ENCODE assay signal across 20 cellular contexts in the genomic region with DNA sequence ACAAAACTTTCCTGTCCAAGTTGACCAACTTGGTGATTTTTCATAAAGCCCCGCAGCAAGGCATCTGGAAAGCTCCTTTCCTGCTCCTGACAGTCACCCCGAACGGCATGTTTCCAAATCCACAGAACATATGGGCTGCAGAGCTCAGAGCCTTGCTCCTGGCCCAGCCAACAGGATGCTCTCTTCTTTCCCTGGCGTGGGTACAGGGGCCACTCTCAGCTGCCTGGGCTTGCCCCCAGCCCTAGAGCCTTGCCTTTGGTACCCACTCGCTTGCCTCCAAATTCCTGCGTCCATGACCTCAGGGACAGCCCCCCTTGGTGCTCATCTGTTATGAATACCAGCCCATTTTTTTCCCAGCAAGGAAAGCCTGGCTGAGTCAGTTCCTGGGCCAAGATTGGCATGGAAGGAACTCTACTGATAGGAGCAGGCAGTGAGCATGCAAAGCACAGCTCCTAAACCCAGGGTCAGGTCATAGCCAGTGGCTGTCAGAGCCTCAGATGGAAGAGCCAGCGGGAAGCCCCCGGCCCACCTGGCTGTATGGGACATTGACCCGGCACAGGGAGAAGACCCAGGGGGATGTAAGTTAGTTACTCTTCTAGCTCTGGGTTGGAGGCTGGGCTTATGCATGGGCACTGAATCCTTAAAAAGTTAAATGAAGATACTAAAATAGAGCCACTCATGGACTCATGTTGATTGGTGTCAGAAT.
DNase-seq lines count a peak whose midpoint lies in the region; ATAC-seq, FAIRE-seq and TF ChIP-seq lines count a peak whose summit lies in the region.
"Had no signal": no experiment of that assay in that cellular context is flagged by ENCODE, and none has a peak within 500 bp of the region (broad histone marks: within the 10 kb centered on the region; RNA-seq: fewer than 3 reads in every experiment).

No MANE protein-coding gene starts in this region.

- no peak overlapping the region for H2BK120ac ChIP-seq in H9 (ENCODE audit: low read depth, low read length, poor library complexity, severe bottlenecking)

- H4K20me1 ChIP-seq in H9 (ENCODE audit: control insufficient read depth, insufficient read depth, insufficient read length), result no peaks in the 10 kb centered on the region

- H3K27me3 Mint-ChIP-seq in H9 (ENCODE audit: low read depth), result peaks cover 5% of the 10 kb centered on the region

- H2BK15ac ChIP-seq in H9 (ENCODE audit: low read depth, low read length), result no peak overlapping the region

- peaks cover 0 to 6% (median 3%) of the 10 kb centered on the region in 3 experiments; a peak in 1 of 7 replicates for H3K36me3 Mint-ChIP-seq in H9 (ENCODE audit: insufficient read depth in 1 of 3, low read depth in 3 of 3)
- H3K36me3 Mint-ChIP-seq: CD8-positive, alpha-beta T cell; natural killer cell treated with Interleukin-12 subunit alpha and Interleukin-12 subunit beta and Interleukin-15 and Interleukin-18, amount 100 ng/mL, for 72 hours had no signal

- no peak overlapping the region for H4K91ac ChIP-seq in H9 (ENCODE audit: insufficient read length, low read depth, low read length)

- H3K4me1 ChIP-seq in H9 (ENCODE audit: insufficient read depth, low read length), result no peaks in the 10 kb centered on the region

- H3K4ac ChIP-seq in H9 (ENCODE audit: low read depth, low read length), result no peak overlapping the region

- peaks cover 8 to 12% of the 10 kb centered on the region in 2 experiments for H3K9me3 Mint-ChIP-seq in H9
- H3K9me3 Mint-ChIP-seq: natural killer cell treated with Interleukin-12 subunit alpha and Interleukin-12 subunit beta and Interleukin-15 and Interleukin-18, amount 100 ng/mL, for 72 hours had no signal

- TF ChIP-seq CTCF in H9 (conservative IDR thresholded peaks at IDR 0.05), result no peak

- no peaks in the 10 kb centered on the region for H3K23me2 ChIP-seq in H9 (ENCODE audit: insufficient read length, low read depth, low read length, poor library complexity, severe bottlenecking)

- TF ChIP-seq POLR2A in GM12892 (IDR thresholded peaks at IDR 0.05; ENCODE audit: low read depth, low read length), result no peak

- H3K56ac ChIP-seq in H9 (ENCODE audit: insufficient read length, low read depth, low read length), result no peak overlapping the region

- H3K79me1 ChIP-seq in H9 (ENCODE audit: insufficient read depth, low read depth, low read length, poor library complexity, severe bottlenecking), result no peaks in the 10 kb centered on the region

- no peak overlapping the region for H3K23ac ChIP-seq in H9 (ENCODE audit: insufficient read length, low read depth, low read length)

- peaks cover 7 to 8% of the 10 kb centered on the region in 2 experiments; a peak in 3 of 4 replicates for H3K4me1 Mint-ChIP-seq in H9
- H3K4me1 Mint-ChIP-seq: activated T-helper 17 cell treated with anti-CD3 and anti-CD28 coated beads, Interleukin-2, amount 50 U/mL, for 72 hours had no signal

- H3T11ph ChIP-seq in H9 (ENCODE audit: low read length), result no peak overlapping the region

- no peak overlapping the region for H2AK5ac ChIP-seq in H9 (ENCODE audit: insufficient read length, low read length)

- no peak overlapping the region for H2BK12ac ChIP-seq in H9 (ENCODE audit: insufficient read length, low read depth, low read length)

- H3K79me2 ChIP-seq in H9 (ENCODE audit: insufficient read depth, low read length), result no peaks in the 10 kb centered on the region

- H3K9me3 ChIP-seq in H9 (ENCODE audit: control insufficient read depth, low read depth, low read length), result no peaks in the 10 kb centered on the region

- FAIRE-seq in GM12892 (lab: Jason Lieb, UNC), result no peak
- FAIRE-seq: RCC 7860 had no signal

- 0 out of 7 replicates have a peak overlapping the region, but pooled peaks of 1 of the 3 experiments have one; percentile 64 for H3K27ac Mint-ChIP-seq in H9
- H3K27ac Mint-ChIP-seq: activated T-helper 17 cell treated with anti-CD3 and anti-CD28 coated beads, Interleukin-2, amount 50 U/mL, for 72 hours; CD8-positive, alpha-beta T cell; natural killer cell treated with Interleukin-12 subunit alpha and Interleukin-12 subunit beta and Interleukin-15 and Interleukin-18, amount 100 ng/mL, for 72 hours had no signal

- H4K5ac ChIP-seq in H9 (ENCODE audit: insufficient read length, low read depth, low read length), result no peak overlapping the region

- no peak overlapping the region for H3K18ac ChIP-seq in H9 (ENCODE audit: insufficient read length, low read depth, low read length)

- H2BK20ac ChIP-seq in H9 (ENCODE audit: low read depth, low read length, poor library complexity, severe bottlenecking), result no peak overlapping the region

- WGBS in H9 (ENCODE audit: extremely low coverage, insufficient read length, low lambda C conversion rate), result no CpG with 5 or more reads among the region's 9 CpGs

- H4K8ac ChIP-seq in H9 (replicated peaks; ENCODE audit: insufficient read length, low read depth, low read length), result no peak overlapping the region

- no peak overlapping the region for H3K14ac ChIP-seq in H9 (ENCODE audit: insufficient read depth, low read length)

- peak; percentile 31 for DNase-seq in activated effector memory CD4-positive, alpha-beta T cell treated with anti-CD3 and anti-CD28 coated beads, Interleukin-2, amount 50 U/mL, for 16 hours
- no peak for DNase-seq in activated effector memory CD4-positive, alpha-beta T cell treated with Interleukin-2 at 50 U/mL for 16 hours
- DNase-seq in NCI-H1694 (lab: John Stamatoyannopoulos, UW) (peak; percentile 58), islet precursor cell (peak; percentile 43), H9 (no peak), NCI-H2107 treated with DMSO at 0.1 percent for 48 hours (lab: John Stamatoyannopoulos, UW; ENCODE audit: unreplicated experiment) (no peak), GM12892 (ENCODE audit: insufficient read length) (no peak)
- DNase-seq: CD8-positive, alpha-beta T cell; effector memory CD4-positive, alpha-beta T cell; mesendoderm; NCI-H1436; stimulated activated CD4-positive, alpha-beta T cell treated with anti-CD3 and anti-CD28 coated beads, Interleukin-4, amount 100 ng/mL, for 4 hours had no signal

- no peaks in the 10 kb centered on the region; the same call in 1 of the 2 replicates for H3K27me3 ChIP-seq in H9 (ENCODE audit: insufficient read depth, low read length)
- H3K27me3 ChIP-seq: cardiac muscle cell had no signal

- no peak overlapping the region for H3K4me2 ChIP-seq in H9 (ENCODE audit: insufficient read depth, insufficient read length, low read length)
- H3K4me2 ChIP-seq: smooth muscle cell had no signal

- no peak overlapping the region for H2AFZ ChIP-seq in H9 (ENCODE audit: low read length)

- no peak for ATAC-seq in HG03025 (IDR thresholded peaks at IDR 0.05; ENCODE audit: low FRiP score, unreplicated experiment)
- ATAC-seq: activated CD4-positive, CD25-positive, alpha-beta regulatory T cell treated with anti-CD3 and anti-CD28 coated beads, Interleukin-2, amount 50 U/mL, for 24 hours; activated T-helper 17 cell treated with anti-CD3 and anti-CD28 coated beads, Interleukin-2, amount 50 U/mL, for 72 hours; CD8-positive, alpha-beta T cell; SK-N-SH treated with all-trans-retinoic acid at 6 μM for 48 hours had no signal

- no peak overlapping the region for H3K9ac ChIP-seq in H9 (ENCODE audit: extremely low read depth, insufficient read length, low read length)

- no peak overlapping the region for H3K4me3 Mint-ChIP-seq in H9
- H3K4me3 Mint-ChIP-seq: activated T-helper 17 cell treated with anti-CD3 and anti-CD28 coated beads, Interleukin-2, amount 50 U/mL, for 72 hours; CD8-positive, alpha-beta T cell; natural killer cell treated with Interleukin-12 subunit alpha and Interleukin-12 subunit beta and Interleukin-15 and Interleukin-18, amount 100 ng/mL, for 72 hours had no signal

- no peak overlapping the region for H2BK5ac ChIP-seq in H9 (ENCODE audit: insufficient read length, low read length)

- no peak overlapping the region for H3K27ac ChIP-seq in H9 (ENCODE audit: insufficient read length, low read depth, low read length)
- H3K27ac ChIP-seq: cardiac muscle cell had no signal

Comparison
In these comparisons a context has a peak if more than half of its experiments do, and no peak if none do; other contexts are left out.
1. DNase-seq: peak in activated effector memory CD4-positive, alpha-beta T cell treated with anti-CD3 and anti-CD28 coated beads, Interleukin-2, amount 50 U/mL, for 16 hours (single experiment), NCI-H1694 (single experiment) and islet precursor cell (single experiment); none in activated effector memory CD4-positive, alpha-beta T cell treated with Interleukin-2 at 50 U/mL for 16 hours (single experiment), H9 (single experiment), NCI-H2107 treated with DMSO at 0.1 percent for 48 hours (single experiment) and GM12892 (single experiment).